In genomic region chr12:50166776-50167025, GRCh38 we compare ENCODE assay signal across 8 cellular contexts. TPM values are rescaled to one million over a fixed set of nuclear protein-coding genes. Genes with fewer than 3 reads are reported as not detected.
DNase-seq lines count a peak whose midpoint lies in the region; ATAC-seq, FAIRE-seq and TF ChIP-seq lines count a peak whose summit lies in the region.

No MANE protein-coding gene starts in this region.

- TF ChIP-seq CTCF in astrocyte (IDR thresholded peaks at IDR 0.05; ENCODE audit: insufficient read depth, low read depth, low read length) (no peak), lower lobe of right lung (IDR thresholded peaks at IDR 0.05) (no peak)

- H3K36me3 Mint-ChIP-seq in astrocyte (ENCODE audit: low read depth, unreplicated experiment), result peaks cover 19% of the 10 kb centered on the region

- ATAC-seq in GM21367 (IDR thresholded peaks at IDR 0.05; ENCODE audit: unreplicated experiment) (peak; percentile 24), lower lobe of right lung (peak; percentile 1 to 45)

- H3K4me1 Mint-ChIP-seq in astrocyte (ENCODE audit: low read depth, unreplicated experiment), result peaks cover 15% of the 10 kb centered on the region

- peaks cover 21% of the 10 kb centered on the region for H4K20me1 ChIP-seq in astrocyte (ENCODE audit: insufficient read depth, low read length)

- H3K9ac ChIP-seq in astrocyte (ENCODE audit: low read length), result peak overlapping the region; percentile 97

- no peaks in the 10 kb centered on the region for H3K27me3 Mint-ChIP-seq in astrocyte (ENCODE audit: low read depth, unreplicated experiment)

- peaks cover 7% of the 10 kb centered on the region for H3K4me1 ChIP-seq in astrocyte (ENCODE audit: insufficient read depth, low read length)
- H3K4me1 ChIP-seq in lower lobe of right lung, result peaks cover 22% of the 10 kb centered on the region

- H3K27ac ChIP-seq in astrocyte (ENCODE audit: low read depth, low read length) (peak overlapping the region; percentile 94), lower lobe of right lung (peak overlapping the region; percentile 92)

- intact Hi-C loops in lower lobe of right lung (cut with DNase I), result no loop called here

- H3K4me2 ChIP-seq in astrocyte (ENCODE audit: low read length), result peak overlapping the region; percentile 97

- H3K36me3 ChIP-seq in astrocyte (ENCODE audit: insufficient read depth, low read length) (no peaks in the 10 kb centered on the region), lower lobe of right lung (no peaks in the 10 kb centered on the region)

- H3K9me3 ChIP-seq in astrocyte (ENCODE audit: insufficient read depth, low read depth, low read length) (peaks cover 8% of the 10 kb centered on the region), lower lobe of right lung (no peaks in the 10 kb centered on the region)

- no peak for FAIRE-seq in astrocyte (lab: Jason Lieb, UNC)

- DNase-seq in NOMO-1 treated with dmso at 0.1 percent for 144 hours (lab: John Stamatoyannopoulos, UW; ENCODE audit: unreplicated experiment) (peak; percentile 25), astrocyte (ENCODE audit: low read depth) (peak; percentile 24), lower lobe of right lung (peak; percentile 75), RPMI8226 (no peak), NCI-H2196 (lab: John Stamatoyannopoulos, UW; ENCODE audit: unreplicated experiment) (no peak), NCI-H69 (lab: John Stamatoyannopoulos, UW) (no peak)
- peak; percentile 49 for DNase-seq in stimulated activated CD8-positive, alpha-beta memory T cell treated with anti-CD3 and anti-CD28 coated beads, Interleukin-4, amount 100 ng/mL, for 24 hours (ENCODE audit: low read depth)

- H2AFZ ChIP-seq in astrocyte (ENCODE audit: low read depth, low read length), result peak overlapping the region; percentile 79

- H3K27ac Mint-ChIP-seq in astrocyte (ENCODE audit: unreplicated experiment), result peak overlapping the region; percentile 96

- peak overlapping the region; percentile 98 for H3K4me3 Mint-ChIP-seq in astrocyte (ENCODE audit: unreplicated experiment)

- peaks cover 51% of the 10 kb centered on the region for H3K79me2 ChIP-seq in astrocyte (ENCODE audit: insufficient read depth, low read length)

- peaks cover 13% of the 10 kb centered on the region for H3K9me3 Mint-ChIP-seq in astrocyte (ENCODE audit: unreplicated experiment)

- no peaks in the 10 kb centered on the region for H3K27me3 ChIP-seq in astrocyte (ENCODE audit: insufficient read depth, low read length)
- H3K27me3 ChIP-seq in lower lobe of right lung (ENCODE audit: low read depth), result no peaks in the 10 kb centered on the region

- H3K4me3 ChIP-seq in astrocyte (ENCODE audit: insufficient read depth, low read depth, low read length) (peak overlapping the region; percentile 88), lower lobe of right lung (peak overlapping the region; percentile 90)

RNA-seq across cellular contexts. Expression of gene CERS5, which starts 0.5 kb away (rescaled TPM):
- 115 and 118 TPM in 2 replicates for total RNA-seq in astrocyte
- total RNA-seq in lower lobe of right lung, result 37.7 TPM

RNA-seq across cellular contexts. Expression of gene COX14, which starts 54.7 kb away (rescaled TPM):
- total RNA-seq in astrocyte (49.7 and 59.9 TPM in 2 replicates), lower lobe of right lung (68.0 TPM)

Comparison
In these comparisons a context has a peak if more than half of its experiments do, and no peak if none do; other contexts are left out.
1. DNase-seq: peak in NOMO-1 treated with dmso at 0.1 percent for 144 hours (single experiment), astrocyte (single experiment), lower lobe of right lung (single experiment) and stimulated activated CD8-positive, alpha-beta memory T cell treated with anti-CD3 and anti-CD28 coated beads, Interleukin-4, amount 100 ng/mL, for 24 hours (single experiment); none in RPMI8226 (single experiment), NCI-H2196 (single experiment) and NCI-H69 (single experiment).